ENCODE assay signal across 1 cellular context in the genomic region with DNA sequence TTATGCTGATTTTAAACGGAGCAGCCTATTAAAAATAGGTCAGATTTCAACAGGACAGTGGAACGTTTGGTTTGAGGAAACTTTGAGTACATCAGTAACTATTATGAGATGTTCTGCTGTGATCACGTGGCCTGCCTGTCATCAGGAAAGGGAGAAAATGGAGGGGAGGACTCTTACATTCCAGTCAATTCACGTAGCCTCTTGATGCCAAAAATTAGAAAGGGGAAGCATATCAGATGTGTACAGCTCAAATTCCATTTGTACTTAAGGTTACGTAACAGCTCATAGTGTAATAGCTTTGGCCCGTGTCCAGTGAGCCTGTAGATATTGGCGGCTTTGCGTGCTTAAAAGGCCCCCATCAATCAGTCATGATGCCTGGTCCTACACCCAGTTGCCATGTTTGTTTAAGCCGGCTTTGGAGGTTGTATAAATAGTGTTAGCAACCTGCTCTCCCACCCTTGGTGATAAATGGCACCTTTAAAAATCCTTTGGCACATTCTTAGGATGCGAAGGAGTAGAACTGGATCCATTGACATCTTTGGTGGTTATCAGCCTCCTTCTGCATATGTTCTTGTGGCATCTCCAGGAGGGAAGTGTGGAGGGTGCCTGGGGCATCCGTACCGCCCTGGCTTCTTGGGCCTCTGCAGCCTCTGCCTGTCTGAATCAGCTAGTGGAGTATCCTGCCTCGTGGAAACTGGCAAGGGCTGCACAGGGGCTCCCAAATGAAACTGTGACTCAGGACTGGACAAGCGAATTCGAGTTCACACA.
A peak's percentile ranks its signal among the peaks of the same experiment; 100 is the strongest.
TF ChIP-seq lines count a peak whose summit lies in the region.

No MANE protein-coding gene starts in this region.

TF ChIP-seq in endothelial cell of umbilical vein, 7 proteins besides CTCF, POLR2A, EP300 and RAD21 (continued from another document):
- TF ChIP-seq, protein P1, sequence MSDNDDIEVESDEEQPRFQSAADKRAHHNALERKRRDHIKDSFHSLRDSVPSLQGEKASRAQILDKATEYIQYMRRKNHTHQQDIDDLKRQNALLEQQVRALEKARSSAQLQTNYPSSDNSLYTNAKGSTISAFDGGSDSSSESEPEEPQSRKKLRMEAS (IDR thresholded peaks at IDR 0.05; ENCODE audit: insufficient read depth, insufficient read length): peak; percentile 80
TF ChIP-seq in endothelial cell of umbilical vein: peak in this region for 4.
